Comparison of ENCODE assay signal across 13 cellular contexts in the genomic region with DNA sequence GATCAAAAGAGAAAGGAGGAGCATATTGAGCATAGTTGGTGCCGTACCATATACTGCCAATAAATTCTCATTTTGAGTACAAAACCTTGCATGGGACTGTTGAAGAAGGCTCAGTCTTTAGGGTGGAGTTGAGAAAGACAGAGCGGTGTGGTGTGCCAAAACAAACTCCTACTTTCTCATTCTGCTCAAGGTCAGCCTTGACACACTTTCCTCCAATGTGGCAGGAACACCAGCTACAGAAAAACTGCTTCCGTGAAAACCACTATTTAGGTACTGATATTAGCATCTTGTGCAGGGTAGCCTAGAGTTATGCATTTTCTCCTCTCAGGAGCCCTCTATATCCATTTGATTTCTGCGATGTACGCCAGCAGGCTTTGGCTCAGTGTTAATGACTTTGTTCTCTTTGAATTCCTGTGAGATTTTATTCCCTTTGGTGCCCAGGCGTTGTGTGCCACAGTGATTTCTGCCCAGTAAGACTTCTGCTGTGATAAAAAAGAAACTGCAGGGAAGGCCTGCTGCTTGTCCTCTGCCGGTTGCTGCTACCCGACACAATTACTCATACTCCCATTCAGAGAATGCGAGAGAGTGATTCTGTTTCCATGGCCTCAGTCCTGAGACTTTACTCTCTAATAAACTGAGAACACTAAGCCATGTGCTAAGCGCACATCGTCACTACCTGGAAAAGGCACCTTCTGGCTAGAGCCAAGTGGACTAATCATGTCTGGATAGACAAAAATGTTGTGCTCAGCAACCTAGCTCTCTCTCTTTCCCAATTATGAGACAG.
DNase-seq lines count a peak whose midpoint lies in the region; ATAC-seq, FAIRE-seq and TF ChIP-seq lines count a peak whose summit lies in the region.
"Had no signal": no experiment of that assay in that cellular context is flagged by ENCODE, and none has a peak within 500 bp of the region (broad histone marks: within the 10 kb centered on the region; RNA-seq: fewer than 3 reads in every experiment).

No MANE protein-coding gene starts in this region.

- no peaks in the 10 kb centered on the region for H3K27me3 ChIP-seq in Panc1 (ENCODE audit: control insufficient read depth, insufficient read depth, low read length)
- no peaks in the 10 kb centered on the region for H3K27me3 ChIP-seq in pancreas
- H3K27me3 ChIP-seq: neutrophil, Peyer's patch had no signal

- POLR2A ChIA-PET in Panc1 (lab: Charles Lee) = no interaction called here

- peak; percentile 49 for DNase-seq in AG08396 (ENCODE audit: low spot score)
- no peak for DNase-seq in Panc1 (ENCODE audit: low read depth, low spot score)
- DNase-seq in fibroblast of mammary gland (ENCODE audit: low read depth) = peak; percentile 58
- DNase-seq in pancreas = peak in 2 of 6 donors; percentile 10 to 17
- DNase-seq in KBM-7 = no peak
- DNase-seq: NCI-H1048, Peyer's patch had no signal

- no peaks in the 10 kb centered on the region for H3K36me3 ChIP-seq in Panc1 (ENCODE audit: control insufficient read depth, insufficient read depth, low read length)
- no peaks in the 10 kb centered on the region for H3K36me3 ChIP-seq in pancreas
- H3K36me3 ChIP-seq: neutrophil, Peyer's patch had no signal

- H3K9me3 ChIP-seq in Panc1 (ENCODE audit: control insufficient read depth, insufficient read depth, low read depth, low read length) = no peaks in the 10 kb centered on the region
- no peaks in the 10 kb centered on the region for H3K9me3 ChIP-seq in pancreas
- H3K9me3 ChIP-seq: neutrophil, Peyer's patch had no signal

- FAIRE-seq in pancreas (lab: Jason Lieb, UNC) = no peak
- FAIRE-seq: bronchial epithelial cell had no signal

- CTCF ChIA-PET in Panc1 (lab: Charles Lee) = interaction anchor here (0.9 kb wide), 1 partner anchor 14 kb away, joined by 3 read pairs; no protein-coding TSS in a partner anchor

- peak; percentile 77 for ATAC-seq in Panc1
- peak in 3 of 4 donors; percentile 72 to 81 (median 76) for ATAC-seq in pancreas
- ATAC-seq in GM21528 (IDR thresholded peaks at IDR 0.05; ENCODE audit: low FRiP score, unreplicated experiment) = no peak
- ATAC-seq in GM21529 (IDR thresholded peaks at IDR 0.05; ENCODE audit: unreplicated experiment) = no peak
- ATAC-seq in HG03139 (IDR thresholded peaks at IDR 0.05; ENCODE audit: unreplicated experiment) = no peak
- ATAC-seq: WTC11 had no signal

- in situ Hi-C loops in Panc1 (cut with HindIII; ENCODE audit: low pct_unique_long_range_greater_than_20kb, low sequenced_read_pairs) = no loop called here
- in situ Hi-C loops in KBM-7 (cut with MboI; ENCODE audit: low pct_unique_long_range_greater_than_20kb, low sequenced_read_pairs) = no loop called here

- no TSS peak for BruUV-seq in Panc1 (replicated peaks; lab: Mats Ljungman, UMichigan)

- intact Hi-C loops in Panc1 (cut with micrococcal nuclease; ENCODE audit: unreplicated experiment) = no loop called here
- intact Hi-C loops in pancreas (cut with DNase I) = no loop called here

- no peak for TF ChIP-seq CTCF in Panc1 (IDR thresholded peaks at IDR 0.05)
- no peak for TF ChIP-seq CTCF in fibroblast of mammary gland (conservative IDR thresholded peaks at IDR 0.05; ENCODE audit: control insufficient read depth, insufficient read depth, low read depth, low read length)
- no peak for TF ChIP-seq CTCF in pancreas (IDR thresholded peaks at IDR 0.05)

- 55 to 64% methylated on average over 11 of the region's 11 CpGs for WGBS in pancreas, 2 donors

- peaks cover 16% of the 10 kb centered on the region for H3K4me1 ChIP-seq in Panc1 (ENCODE audit: control insufficient read depth, insufficient read depth, low read length)
- no peaks in the 10 kb centered on the region for H3K4me1 ChIP-seq in pancreas

- H3K27ac ChIP-seq in Panc1 (ENCODE audit: low read length) (peak overlapping the region; percentile 75), pancreas (no peak overlapping the region)
- H3K27ac ChIP-seq: neutrophil had no signal

- no peak overlapping the region for H3K4me3 ChIP-seq in Panc1 (ENCODE audit: low read depth in 2 of 2, low read length in 2 of 2)
- H3K4me3 ChIP-seq in fibroblast of mammary gland (ENCODE audit: control insufficient read depth, low read depth, low read length) = no peak overlapping the region
- H3K4me3 ChIP-seq in pancreas = no peak overlapping the region
- H3K4me3 ChIP-seq: Peyer's patch had no signal

Comparison
In these comparisons a context has a peak if more than half of its experiments do, and no peak if none do; other contexts are left out.
1. DNase-seq: peak in AG08396 (single experiment) and fibroblast of mammary gland (single experiment); none in Panc1 (single experiment) and KBM-7 (single experiment).
2. ATAC-seq: peak in Panc1 (single experiment) and pancreas (3 of 4); none in GM21528 (single experiment), GM21529 (single experiment) and HG03139 (single experiment).